14 cellular contexts compared by ENCODE assay signal in genomic region chr19:40921005-40921897, GRCh38. TPM values are rescaled to one million over a fixed set of nuclear protein-coding genes. Genes with fewer than 3 reads are reported as not detected.
DNase-seq lines count a peak whose midpoint lies in the region; ATAC-seq, FAIRE-seq and TF ChIP-seq lines count a peak whose summit lies in the region.
"Had no signal": no experiment of that assay in that cellular context is flagged by ENCODE, and none has a peak within 500 bp of the region (broad histone marks: within the 10 kb centered on the region; RNA-seq: fewer than 3 reads in every experiment).

No MANE protein-coding gene starts in this region.

- intact Hi-C loops in Calu3 (cut with micrococcal nuclease; ENCODE audit: unreplicated experiment), result no loop called here
- intact Hi-C loops in K562 (cut with micrococcal nuclease), result no loop called here

- H3K4me3 ChIP-seq in LNCaP clone FGC (ENCODE audit: low read depth, low read length), result no peak overlapping the region
- H3K4me3 ChIP-seq in K562, result no peak overlapping the region
- H3K4me3 ChIP-seq in mesodermal cell (ENCODE audit: extremely low read depth, insufficient read depth, low read length, poor library complexity, severe bottlenecking), result no peak overlapping the region
- H3K4me3 ChIP-seq: esophagus squamous epithelium had no signal

- no peaks in the 10 kb centered on the region for H3K79me2 ChIP-seq in K562 (ENCODE audit: control insufficient read depth, insufficient read depth, low read length)

- peak; percentile 89 for FAIRE-seq in K562 (lab: Jason Lieb, UNC)
- FAIRE-seq: TTC549 had no signal

- no peak overlapping the region for H3K9ac ChIP-seq in K562 (ENCODE audit: insufficient read depth in 1 of 2, low read depth in 2 of 2, low read length in 2 of 2)

- CTCF ChIA-PET in Calu3 (lab: Charles Lee), result interaction anchor here (0.8 to 1.2 kb wide), 3 partner anchors 12 to 142 kb away, joined by 3 to 4 read pairs (median 3); no protein-coding TSS in a partner anchor
- CTCF ChIA-PET in K562 (lab: Yijun Ruan, JAX; ENCODE audit: low intra/inter-chr PET ratio), result no interaction called here

- H2AFZ ChIP-seq in K562 (ENCODE audit: low read depth, low read length), result no peak overlapping the region

- TF ChIP-seq POLR2A in K562 (conservative IDR thresholded peaks at IDR 0.05), result no peak

- ATAC-seq in K562 (peak; percentile 63), GM19397 (IDR thresholded peaks at IDR 0.05; ENCODE audit: unreplicated experiment) (no peak), GM21737 (IDR thresholded peaks at IDR 0.05; ENCODE audit: unreplicated experiment) (no peak)

- DNase-seq in Calu3 (peak; percentile 72), LNCaP clone FGC (ENCODE audit: low read depth) (peak; percentile 86), K562 (ENCODE audit: extremely low read depth in 1 of 4, low spot score in 3 of 4) (peak in 1 of 4 experiments; percentile 49), cerebellar nuclear complex (lab: John Stamatoyannopoulos, UW) (no peak), retina (no peak)
- DNase-seq: C1 segment of cervical spinal cord; esophagus squamous epithelium; NCI-H1694; stimulated activated CD4-positive, alpha-beta T cell treated with anti-CD3 and anti-CD28 coated beads, Interleukin-4, amount 100 ng/mL, for 1 hour had no signal

- POLR2A ChIA-PET in K562 (lab: Yijun Ruan, JAX), result interaction anchor here (0.6 to 0.9 kb wide), 3 partner anchors 12 to 178 kb away, joined by 3 to 4 read pairs (median 3); no protein-coding TSS in a partner anchor

- H3K27me3 Mint-ChIP-seq in Calu3 (ENCODE audit: unreplicated experiment), result peaks cover under 1% of the 10 kb centered on the region

- H3K4me3 Mint-ChIP-seq in Calu3 (ENCODE audit: low read depth, unreplicated experiment), result peak overlapping the region; percentile 26

- H3K9me1 ChIP-seq in K562 (ENCODE audit: control insufficient read depth, insufficient read depth, low read length), result no peaks in the 10 kb centered on the region

- peaks cover 43% of the 10 kb centered on the region for H3K4me1 Mint-ChIP-seq in Calu3 (ENCODE audit: low read depth, unreplicated experiment)

- no peak for TF ChIP-seq CTCF in Calu3 (IDR thresholded peaks at IDR 0.05; ENCODE audit: unreplicated experiment)
- no peak for TF ChIP-seq CTCF in LNCaP clone FGC (IDR thresholded peaks at IDR 0.05; ENCODE audit: control insufficient read depth, extremely low read depth, insufficient read depth)
- TF ChIP-seq CTCF in K562 (IDR thresholded peaks at IDR 0.05 in 2 of 3, conservative IDR thresholded peaks at IDR 0.05 in 1 of 3; ENCODE audit: insufficient read depth in 2 of 3, low read depth in 1 of 3, low read length in 3 of 3), result no peak

- H3K4me2 ChIP-seq in K562 (ENCODE audit: insufficient read depth, low read length), result 0 out of 2 replicates have a peak overlapping the region, but pooled peaks have one; percentile 8

- H3K36me3 ChIP-seq in K562 (ENCODE audit: control insufficient read depth, insufficient read depth, low read length), result no peaks in the 10 kb centered on the region
- no peaks in the 10 kb centered on the region for H3K36me3 ChIP-seq in mesodermal cell (ENCODE audit: control insufficient read depth, insufficient read depth, low read length)
- H3K36me3 ChIP-seq: esophagus squamous epithelium, neutrophil had no signal

- H4K20me1 ChIP-seq in K562 (replicated peaks; ENCODE audit: control insufficient read depth, insufficient read depth, low read length), result no peaks in the 10 kb centered on the region

- peaks cover 7% of the 10 kb centered on the region for H3K9me3 Mint-ChIP-seq in Calu3 (ENCODE audit: low read depth, unreplicated experiment)

- BruUV-seq in Calu3 (replicated peaks; lab: Mats Ljungman, UMichigan) (no TSS peak), K562 (replicated peaks; lab: Mats Ljungman, UMichigan) (no TSS peak)

- no peaks in the 10 kb centered on the region for H3K27me3 ChIP-seq in K562 (ENCODE audit: control insufficient read depth in 2 of 2, insufficient read depth in 2 of 2, low read length in 2 of 2)
- H3K27me3 ChIP-seq: neutrophil had no signal

- in situ Hi-C loops in K562 (cut with MboI), result no loop called here

- no peaks in the 10 kb centered on the region for H3K36me3 Mint-ChIP-seq in Calu3 (ENCODE audit: insufficient read depth, unreplicated experiment)

- 0 out of 2 replicates have a peak, but pooled peaks have one; percentile 13 for TF ChIP-seq EP300 in K562 (IDR thresholded peaks at IDR 0.05; ENCODE audit: low read length)

- no peak for TF ChIP-seq RAD21 in K562 (CRISPR knock-in tag; conservative IDR thresholded peaks at IDR 0.05 in 1 of 2, IDR thresholded peaks at IDR 0.05 in 1 of 2)

- H3K4me1 ChIP-seq in K562 (replicated peaks in 1 of 2; ENCODE audit: control insufficient read depth in 2 of 2, insufficient read depth in 2 of 2, low read length in 2 of 2), result peaks cover 0 to 21% of the 10 kb centered on the region in 2 experiments; a peak in 3 of 5 replicates
- peaks cover 19% of the 10 kb centered on the region for H3K4me1 ChIP-seq in mesodermal cell (ENCODE audit: control insufficient read depth, insufficient read depth, low read length, poor library complexity, severe bottlenecking)
- H3K4me1 ChIP-seq: esophagus squamous epithelium had no signal

- 20% methylated on average over 9 of the region's 9 CpGs for WGBS in K562 (ENCODE audit: insufficient coverage, low coverage, missing lambda C conversion rate)
- WGBS in mesodermal cell (ENCODE audit: insufficient coverage in 2 of 2), 2 experiments, result 42 to 59% methylated on average over 8 to 9 of the region's 9 CpGs

- H3K9me3 ChIP-seq in K562 (replicated peaks; ENCODE audit: control insufficient read depth, insufficient read depth, low read depth, low read length), result peaks cover 10% of the 10 kb centered on the region; the same call in 1 of the 2 replicates
- H3K9me3 ChIP-seq in mesodermal cell (ENCODE audit: control insufficient read depth, low read length), result peaks cover 15% of the 10 kb centered on the region
- H3K9me3 ChIP-seq: neutrophil had no signal

- H3K27ac ChIP-seq in K562 (ENCODE audit: extremely low read depth, low read depth, low read length), result peak overlapping the region; percentile 40; the same call in 1 of the 3 replicates
- H3K27ac ChIP-seq in mesodermal cell (ENCODE audit: low read depth, low read length, severe bottlenecking), result peak overlapping the region; percentile 85
- H3K27ac ChIP-seq: esophagus squamous epithelium, neutrophil had no signal

- peak overlapping the region; percentile 77 for H3K27ac Mint-ChIP-seq in Calu3 (ENCODE audit: unreplicated experiment)

TF ChIP-seq in K562, 482 proteins besides CTCF, POLR2A, EP300 and RAD21 (continues in another document):
- TF ChIP-seq, protein P1, sequence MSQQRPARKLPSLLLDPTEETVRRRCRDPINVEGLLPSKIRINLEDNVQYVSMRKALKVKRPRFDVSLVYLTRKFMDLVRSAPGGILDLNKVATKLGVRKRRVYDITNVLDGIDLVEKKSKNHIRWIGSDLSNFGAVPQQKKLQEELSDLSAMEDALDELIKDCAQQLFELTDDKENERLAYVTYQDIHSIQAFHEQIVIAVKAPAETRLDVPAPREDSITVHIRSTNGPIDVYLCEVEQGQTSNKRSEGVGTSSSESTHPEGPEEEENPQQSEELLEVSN (IDR thresholded peaks at IDR 0.05; ENCODE audit: borderline replicate concordance in 1 of 2, extremely low read depth in 1 of 2, insufficient read depth in 1 of 2, insufficient read length in 1 of 2, low read depth in 1 of 2, low read length in 1 of 2, poor library complexity in 1 of 2, severe bottlenecking in 1 of 2), result no peak
- TF ChIP-seq ILK (tag; IDR thresholded peaks at IDR 0.05; ENCODE audit: borderline replicate concordance, low read depth) (no peak), ZNF740 (CRISPR knock-in tag; IDR thresholded peaks at IDR 0.05) (no peak), ZNF740 (tag; IDR thresholded peaks at IDR 0.05) (no peak), FOXK1 (CRISPR knock-in tag; IDR thresholded peaks at IDR 0.05; ENCODE audit: borderline replicate concordance) (no peak), ZNF57 (CRISPR knock-in tag; IDR thresholded peaks at IDR 0.05) (no peak), TRIM24 (IDR thresholded peaks at IDR 0.05) (peak in 1 of 2 experiments; percentile 67; a peak in 2 of 4 replicates), CBFA2T3 (IDR thresholded peaks at IDR 0.05) (peak; percentile 32; the same call in 1 of the 2 replicates), DDX20 (tag; IDR thresholded peaks at IDR 0.05; ENCODE audit: low read depth) (no peak), ZNF707 (CRISPR knock-in tag; conservative IDR thresholded peaks at IDR 0.05) (no peak), PCBP1 (IDR thresholded peaks at IDR 0.05; ENCODE audit: low read depth, low read length, poor library complexity, severe bottlenecking) (no peak), TCF3 (CRISPR knock-in tag; IDR thresholded peaks at IDR 0.05) (0 out of 2 replicates have a peak, but pooled peaks have one; percentile 17)

RNA-seq across cellular contexts. Expression of gene CYP2A7, which starts 39.2 kb away (rescaled TPM):
- not detected in 2 replicates for total RNA-seq in Calu3 (2022)
- total RNA-seq in K562 (2011; cell fraction: chromatin; rRNA removed; ENCODE audit: low replicate concordance), result not detected in 2 replicates
- not detected in 2 replicates for total RNA-seq in K562 (2011; cell fraction: nucleolus; rRNA removed)
- not detected in 2 replicates for total RNA-seq in K562 (2011; cell fraction: nucleoplasm; rRNA removed)
- total RNA-seq in K562 (2014; rRNA removed), result not detected in 2 replicates
- total RNA-seq in K562 (2014; rRNA removed; fragmentation: Illumina TruSeq; extraction: Trizol), result not detected in 2 replicates
- total RNA-seq in K562 (2015; rRNA removed; fragmentation: Illumina TruSeq; extraction: Trizol), result not detected in 2 replicates
- total RNA-seq in K562 (2021), result 0.22 TPM in 1 of 2 replicates, not detected in the other
- polyA plus RNA-seq in K562 (2011; rRNA removed), result not detected in 2 replicates
- polyA plus RNA-seq in K562 (2011; cell fraction: cytosol; rRNA removed), result not detected in 2 replicates
- not detected in 2 replicates for polyA plus RNA-seq in K562 (2011; cell fraction: nucleus; rRNA removed)
- not detected in 2 replicates for polyA plus RNA-seq in K562 (2012)
- not detected in 2 replicates for polyA plus RNA-seq in K562 (2014; fragmentation: Illumina TruSeq; extraction: Trizol)
- not detected for polyA plus RNA-seq in K562 (2014; fragmentation: Nextera tagmentation; extraction: Ambion mirVana)
- polyA plus RNA-seq in K562 (2014; rRNA removed), result not detected in 2 replicates
- not detected in 2 replicates for polyA minus RNA-seq in K562 (2011; rRNA and poly(A)+ RNA removed)
- polyA minus RNA-seq in K562 (2011; cell fraction: cytosol; rRNA and poly(A)+ RNA removed), result not detected in 2 replicates
- polyA minus RNA-seq in K562 (2011; cell fraction: nucleus; rRNA and poly(A)+ RNA removed), result not detected in 2 replicates
- polyA plus RNA-seq in mesodermal cell (2013, experiment 1 of 2), result not detected
- not detected for polyA plus RNA-seq in mesodermal cell (2013, experiment 2 of 2)
- total RNA-seq: esophagus squamous epithelium had no signal

Comparison
In these comparisons a context has a peak if more than half of its experiments do, and no peak if none do; other contexts are left out.
1. DNase-seq: peak in Calu3 (single experiment) and LNCaP clone FGC (single experiment); none in cerebellar nuclear complex (0 of 2) and retina (single experiment).